Comparison of ENCODE assay signal across 24 cellular contexts in genomic region chr2:132621131-132621875, GRCh38. TPM values are rescaled to one million over a fixed set of nuclear protein-coding genes. Genes with fewer than 3 reads are reported as not detected.
A peak's percentile ranks its signal among the peaks of the same experiment; 100 is the strongest.
DNase-seq lines count a peak whose midpoint lies in the region; ATAC-seq, FAIRE-seq and TF ChIP-seq lines count a peak whose summit lies in the region.
"Had no signal": no experiment of that assay in that cellular context is flagged by ENCODE, and none has a peak within 500 bp of the region (broad histone marks: within the 10 kb centered on the region; RNA-seq: fewer than 3 reads in every experiment).

No MANE protein-coding gene starts in this region.

- no TSS peak for BruUV-seq in HepG2 (replicated peaks; lab: Mats Ljungman, UMichigan)

- H3K4me1 ChIP-seq in liver (ENCODE audit: control insufficient read depth in 4 of 4, insufficient read depth in 4 of 4, low read length in 3 of 4) (peaks cover 0 to 16% (median 6%) of the 10 kb centered on the region in 4 donors), HepG2 (ENCODE audit: insufficient read depth, low read length) (no peaks in the 10 kb centered on the region), ovary (ENCODE audit: insufficient read depth) (no peaks in the 10 kb centered on the region)

- POLR2A ChIA-PET in HepG2 (lab: Yijun Ruan, JAX): no interaction called here

- no peak for TF ChIP-seq EP300 in HepG2 (IDR thresholded peaks at IDR 0.05; ENCODE audit: low read depth in 2 of 2, low read length in 2 of 2)
- no peak for TF ChIP-seq EP300 in HepG2 (CRISPR knock-in tag; IDR thresholded peaks at IDR 0.05; ENCODE audit: borderline replicate concordance)
- TF ChIP-seq EP300 in ovary (IDR thresholded peaks at IDR 0.05): no peak

- H3K27me3 ChIP-seq in liver (ENCODE audit: control insufficient read depth in 4 of 4, insufficient read depth in 4 of 4, low read length in 3 of 4) (no peaks in the 10 kb centered on the region), HepG2 (ENCODE audit: control insufficient read depth in 1 of 2, insufficient read depth in 2 of 2, low read length in 2 of 2) (no peaks in the 10 kb centered on the region), ovary (no peaks in the 10 kb centered on the region)
- H3K27me3 ChIP-seq: sigmoid colon had no signal

- CTCF ChIA-PET in HepG2 (lab: Yijun Ruan, JAX; ENCODE audit: low intra/inter-chr PET ratio, low total read pairs): no interaction called here

- no peaks in the 10 kb centered on the region for H3K36me3 Mint-ChIP-seq in natural killer cell treated with Interleukin-12 subunit alpha and Interleukin-12 subunit beta and Interleukin-15 and Interleukin-18, amount 100 ng/mL, for 72 hours
- H3K36me3 Mint-ChIP-seq: activated CD4-positive, alpha-beta memory T cell treated with anti-CD3 and anti-CD28 coated beads for 36 hours; CD8-positive, alpha-beta T cell had no signal

- no peak overlapping the region for H3K4me3 Mint-ChIP-seq in natural killer cell treated with Interleukin-12 subunit alpha and Interleukin-12 subunit beta and Interleukin-15 and Interleukin-18, amount 100 ng/mL, for 72 hours
- H3K4me3 Mint-ChIP-seq: activated CD4-positive, alpha-beta memory T cell treated with anti-CD3 and anti-CD28 coated beads for 36 hours; CD8-positive, alpha-beta T cell; stimulated activated naive CD8-positive, alpha-beta T cell treated with anti-CD3 and anti-CD28 coated beads, Interleukin-15, amount 100 ng/mL, for 72 hours had no signal

- TF ChIP-seq POLR2A in HepG2 (IDR thresholded peaks at IDR 0.05; ENCODE audit: insufficient read depth in 1 of 2, low read depth in 2 of 2, low read length in 2 of 2): no peak
- no peak for TF ChIP-seq POLR2A in ovary (IDR thresholded peaks at IDR 0.05)

- H3K9ac ChIP-seq in liver (ENCODE audit: low read depth in 1 of 2, low read length in 2 of 2) (no peak overlapping the region), HepG2 (ENCODE audit: insufficient read depth, low read depth, low read length) (no peak overlapping the region)

- no peak for FAIRE-seq in HepG2 (lab: Jason Lieb, UNC)
- FAIRE-seq: colon, GM18507, H54 had no signal

- no peaks in the 10 kb centered on the region for H3K36me3 ChIP-seq in liver (ENCODE audit: control insufficient read depth in 4 of 4, insufficient read depth in 3 of 4, low read depth in 1 of 4, low read length in 3 of 4)
- H3K36me3 ChIP-seq in HepG2 (replicated peaks in 1 of 2; ENCODE audit: control insufficient read depth in 1 of 2, insufficient read depth in 2 of 2, low read length in 2 of 2): no peaks in the 10 kb centered on the region
- H3K36me3 ChIP-seq in ovary: no peaks in the 10 kb centered on the region
- H3K36me3 ChIP-seq: sigmoid colon, WERI-Rb-1 had no signal

- TF ChIP-seq RAD21 in liver (IDR thresholded peaks at IDR 0.05) (peak in 1 of 2 donors; percentile 15), HepG2 (CRISPR knock-in tag; IDR thresholded peaks at IDR 0.05) (no peak)

- WGBS in liver: 52% methylated on average over 8 of the region's 8 CpGs
- WGBS in HepG2 (ENCODE audit: low lambda C conversion rate): 46% methylated on average over 6 of the region's 8 CpGs
- WGBS in ovary, 3 donors: 53 to 68% (median 68%) methylated on average over 8 of the region's 8 CpGs

- ATAC-seq in HepG2 (no peak), left lobe of liver (peak; percentile 85)
- no peak for ATAC-seq in natural killer cell treated with Interleukin-12 subunit alpha and Interleukin-12 subunit beta and Interleukin-15 and Interleukin-18, amount 100 ng/mL, for 72 hours
- ATAC-seq: CD8-positive, alpha-beta T cell; stimulated activated naive CD8-positive, alpha-beta T cell treated with anti-CD3 and anti-CD28 coated beads, Interleukin-15, amount 100 ng/mL, for 72 hours had no signal

- H3K4me2 ChIP-seq in HepG2 (ENCODE audit: low read depth, low read length): no peak overlapping the region

- in situ Hi-C loops in HepG2 (cut with HindIII; ENCODE audit: extremely low pct_ligation_motif_present, low pct_unique_long_range_greater_than_20kb): no loop called here

- no peaks in the 10 kb centered on the region for H3K27me3 Mint-ChIP-seq in natural killer cell treated with Interleukin-12 subunit alpha and Interleukin-12 subunit beta and Interleukin-15 and Interleukin-18, amount 100 ng/mL, for 72 hours
- H3K27me3 Mint-ChIP-seq: activated CD4-positive, alpha-beta memory T cell treated with anti-CD3 and anti-CD28 coated beads for 36 hours had no signal

- H3K27ac ChIP-seq in liver (ENCODE audit: low read depth in 1 of 2, low read length in 2 of 2) (peak overlapping the region in 1 of 2 donors; percentile 39), HepG2 (ENCODE audit: extremely low read length, insufficient read depth, low read length) (no peak overlapping the region), ovary (no peak overlapping the region)
- H3K27ac ChIP-seq: sigmoid colon, WERI-Rb-1 had no signal

- H2AFZ ChIP-seq in HepG2 (ENCODE audit: low read length): no peak overlapping the region

- DNase-seq in HepG2 (ENCODE audit: low spot score): no peak
- DNase-seq in RPMI7951 (ENCODE audit: low read depth): peak; percentile 64
- peak; percentile 69 for DNase-seq in left lobe of liver (ENCODE audit: low spot score)
- DNase-seq in hepatic stellate cell (ENCODE audit: low spot score): no peak
- no peak for DNase-seq in ovary
- no peak for DNase-seq in NCI-H2227 treated with DMSO at 0.1 percent for 48 hours (lab: John Stamatoyannopoulos, UW)
- no peak for DNase-seq in natural killer cell treated with Interleukin-12 subunit alpha and Interleukin-12 subunit beta and Interleukin-15 and Interleukin-18, amount 100 ng/mL, for 72 hours (ENCODE audit: low spot score)
- DNase-seq: activated CD4-positive, alpha-beta memory T cell treated with anti-CD3 and anti-CD28 coated beads for 36 hours; activated naive CD4-positive, alpha-beta T cell treated with anti-CD3 and anti-CD28 coated beads, Interleukin-2, amount 50 U/mL, for 16 hours; activated T-cell treated with anti-CD3 and anti-CD28 coated beads, Interleukin-2, amount 50 U/mL, for 1 hour; CD8-positive, alpha-beta T cell; EL; kidney glomerular epithelial cell; NCI-H2171; nucleus accumbens; sigmoid colon; stimulated activated naive CD8-positive, alpha-beta T cell treated with anti-CD3 and anti-CD28 coated beads, Interleukin-15, amount 100 ng/mL, for 72 hours; T-helper 1 cell; WERI-Rb-1 had no signal

- H3K9me3 ChIP-seq in liver (ENCODE audit: control insufficient read depth in 4 of 4, low read length in 3 of 4) (no peaks in the 10 kb centered on the region), HepG2 (ENCODE audit: low read length) (no peaks in the 10 kb centered on the region), ovary (no peaks in the 10 kb centered on the region)
- H3K9me3 ChIP-seq: sigmoid colon had no signal

- no peaks in the 10 kb centered on the region for H4K20me1 ChIP-seq in HepG2 (ENCODE audit: insufficient read depth, low read length)

- TF ChIP-seq CTCF in liver (IDR thresholded peaks at IDR 0.05; ENCODE audit: low read depth, low read length, missing input control) (no peak), HepG2 (CRISPR knock-in tag; IDR thresholded peaks at IDR 0.05) (no peak), ovary (IDR thresholded peaks at IDR 0.05) (no peak)

- no peaks in the 10 kb centered on the region for H3K4me1 Mint-ChIP-seq in natural killer cell treated with Interleukin-12 subunit alpha and Interleukin-12 subunit beta and Interleukin-15 and Interleukin-18, amount 100 ng/mL, for 72 hours (ENCODE audit: low read depth in 2 of 2)
- H3K4me1 Mint-ChIP-seq: stimulated activated naive CD8-positive, alpha-beta T cell treated with anti-CD3 and anti-CD28 coated beads, Interleukin-15, amount 100 ng/mL, for 72 hours had no signal

- H3K4me3 ChIP-seq in liver (ENCODE audit: low read depth in 1 of 3, low read length in 3 of 3) (no peak overlapping the region), HepG2 (replicated peaks in 1 of 3; ENCODE audit: insufficient read depth in 1 of 3, low read depth in 2 of 3, low read length in 3 of 3) (no peak overlapping the region), ovary (no peak overlapping the region)
- H3K4me3 ChIP-seq: sigmoid colon had no signal

- intact Hi-C loops in HepG2 (cut with micrococcal nuclease; ENCODE audit: unreplicated experiment) (no loop called here), ovary (cut with DNase I) (no loop called here)

- peaks cover 14% of the 10 kb centered on the region for H3K9me3 Mint-ChIP-seq in natural killer cell treated with Interleukin-12 subunit alpha and Interleukin-12 subunit beta and Interleukin-15 and Interleukin-18, amount 100 ng/mL, for 72 hours
- H3K9me3 Mint-ChIP-seq: activated CD4-positive, alpha-beta memory T cell treated with anti-CD3 and anti-CD28 coated beads for 36 hours; CD8-positive, alpha-beta T cell had no signal

- no peaks in the 10 kb centered on the region for H3K79me2 ChIP-seq in HepG2 (ENCODE audit: insufficient read depth, low read length)

- no peak overlapping the region for H3K27ac Mint-ChIP-seq in natural killer cell treated with Interleukin-12 subunit alpha and Interleukin-12 subunit beta and Interleukin-15 and Interleukin-18, amount 100 ng/mL, for 72 hours
- H3K27ac Mint-ChIP-seq: activated CD4-positive, alpha-beta memory T cell treated with anti-CD3 and anti-CD28 coated beads for 36 hours; CD8-positive, alpha-beta T cell; stimulated activated naive CD8-positive, alpha-beta T cell treated with anti-CD3 and anti-CD28 coated beads, Interleukin-15, amount 100 ng/mL, for 72 hours had no signal

RNA-seq across cellular contexts. Expression of gene LYPD1, which starts 48.7 kb away (rescaled TPM):
- total RNA-seq in liver: under 1 TPM; 0.17 to 0.47 TPM
- under 1 TPM; 0.46 to 0.65 TPM for polyA plus RNA-seq in liver
- total RNA-seq in HepG2 (2016; rRNA removed; fragmentation: Illumina TruSeq; extraction: Trizol): not detected in 2 replicates
- not detected in 2 replicates for total RNA-seq in HepG2 (2016; cell fraction: cytosol; rRNA removed; fragmentation: Illumina TruSeq; extraction: Trizol; ENCODE audit: low read depth)
- not detected in 2 replicates for total RNA-seq in HepG2 (2016; cell fraction: insoluble cytoplasmic fraction; rRNA removed; fragmentation: Illumina TruSeq; extraction: Trizol)
- total RNA-seq in HepG2 (2016; cell fraction: membrane; rRNA removed; fragmentation: Illumina TruSeq; extraction: Trizol): 0.10 TPM in 1 of 2 replicates, not detected in the other
- not detected in 2 replicates for total RNA-seq in HepG2 (2016; cell fraction: nucleus; rRNA removed; fragmentation: Illumina TruSeq; extraction: Trizol)
- not detected in 2 replicates for polyA plus RNA-seq in HepG2 (2011; rRNA removed)
- polyA plus RNA-seq in HepG2 (2011; cell fraction: cytosol; rRNA removed): 0.03 TPM in 1 of 2 replicates, not detected in the other
- polyA plus RNA-seq in HepG2 (2011; cell fraction: nucleus; rRNA removed): not detected in 2 replicates
- not detected in 2 replicates for polyA plus RNA-seq in HepG2 (2012)
- not detected in 2 replicates for polyA plus RNA-seq in HepG2 (2016; cell fraction: cytosol; fragmentation: Illumina TruSeq; extraction: Trizol; ENCODE audit: low read depth)
- polyA plus RNA-seq in HepG2 (2016; cell fraction: insoluble cytoplasmic fraction; fragmentation: Illumina TruSeq; extraction: Trizol; ENCODE audit: low read depth): not detected in 2 replicates
- polyA plus RNA-seq in HepG2 (2016; cell fraction: membrane; fragmentation: Illumina TruSeq; extraction: Trizol; ENCODE audit: low read depth): not detected in 2 replicates
- not detected in 2 replicates for polyA plus RNA-seq in HepG2 (2016; cell fraction: nucleus; fragmentation: Illumina TruSeq; extraction: Trizol; ENCODE audit: insufficient read depth, low read depth)
- polyA minus RNA-seq in HepG2 (2011; rRNA and poly(A)+ RNA removed; ENCODE audit: low replicate concordance): 0.54 TPM in 1 of 2 replicates, not detected in the other
- polyA minus RNA-seq in HepG2 (2011; cell fraction: cytosol; rRNA and poly(A)+ RNA removed): not detected in 2 replicates
- not detected in 2 replicates for polyA minus RNA-seq in HepG2 (2011; cell fraction: nucleus; rRNA and poly(A)+ RNA removed)
- total RNA-seq in RPMI7951 (2014; rRNA removed; shearing (Covaris generic)): 20.3 and 23.7 TPM in 2 replicates
- total RNA-seq in left lobe of liver: 0.40 TPM
- 10 to 100 TPM in 2 of 7 donors, 1 to 10 TPM in 3, not detected in 2; 4.1 to 77.3 (median 8.9) TPM for total RNA-seq in ovary
- 1 to 10 TPM in 1 of 2 donors, under 1 TPM in 1; 0.83 to 1.6 TPM for polyA plus RNA-seq in ovary
- not detected for total RNA-seq in natural killer cell treated with Interleukin-12 subunit alpha and Interleukin-12 subunit beta and Interleukin-15 and Interleukin-18, amount 100 ng/mL, for 72 hours
- total RNA-seq: activated CD4-positive, alpha-beta memory T cell treated with anti-CD3 and anti-CD28 coated beads for 36 hours; CD8-positive, alpha-beta T cell; mononuclear cell had no signal

Comparison
In these comparisons a context has a peak if more than half of its experiments do, and no peak if none do; other contexts are left out.
1. DNase-seq: peak in RPMI7951 (single experiment) and left lobe of liver (single experiment); none in HepG2 (single experiment), hepatic stellate cell (single experiment), ovary (0 of 5), NCI-H2227 treated with DMSO at 0.1 percent for 48 hours (single experiment) and natural killer cell treated with Interleukin-12 subunit alpha and Interleukin-12 subunit beta and Interleukin-15 and Interleukin-18, amount 100 ng/mL, for 72 hours (single experiment).